In the genomic region with DNA sequence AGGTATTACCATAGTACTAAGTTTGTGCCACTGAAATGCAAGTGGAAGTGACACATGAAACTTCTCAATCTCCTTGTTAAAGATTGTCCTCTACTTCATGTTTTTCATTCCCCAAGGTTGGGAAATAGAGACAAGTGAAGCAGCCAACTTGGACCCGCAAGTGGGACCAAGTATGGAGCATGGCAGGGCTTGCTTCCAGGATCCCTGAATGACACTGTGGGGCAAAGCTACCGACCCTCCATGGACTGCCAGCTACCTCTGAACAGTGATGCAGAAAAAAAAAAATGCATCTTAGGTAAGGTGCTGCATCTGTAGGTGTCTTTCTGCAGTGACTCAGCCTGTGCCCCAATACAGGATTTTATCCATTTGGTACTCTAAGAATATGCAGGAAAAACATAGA, we compare ENCODE assay signal across 26 cellular contexts.
"Had no signal": no experiment of that assay in that cellular context is flagged by ENCODE, and none has a peak within 500 bp of the region (broad histone marks: within the 10 kb centered on the region; RNA-seq: fewer than 3 reads in every experiment).

No MANE protein-coding gene starts in this region.

- H3K36me3 Mint-ChIP-seq: immature natural killer cell; naive thymus-derived CD8-positive, alpha-beta T cell had no signal

- H3K27ac Mint-ChIP-seq: dendritic cell treated with granulocyte-macrophage colony-stimulating factor and Interleukin-4, amounts not matched to agents 40 ng/mL and 50 ng/mL, for 4 days; endodermal cell; immature natural killer cell; naive thymus-derived CD8-positive, alpha-beta T cell; stimulated activated naive CD8-positive, alpha-beta T cell treated with anti-CD3 and anti-CD28 coated beads, Interleukin-15, amount 100 ng/mL, for 72 hours had no signal

- H3K9me3 Mint-ChIP-seq: dendritic cell treated with granulocyte-macrophage colony-stimulating factor and Interleukin-4, amounts not matched to agents 40 ng/mL and 50 ng/mL, for 4 days; endodermal cell; immature natural killer cell; naive thymus-derived CD8-positive, alpha-beta T cell; stimulated activated naive CD8-positive, alpha-beta T cell treated with anti-CD3 and anti-CD28 coated beads, Interleukin-15, amount 100 ng/mL, for 72 hours had no signal

- H3K4me3 ChIP-seq: colonic mucosa, esophagus muscularis mucosa, gastroesophageal sphincter, pancreas, smooth muscle cell, suprapubic skin, transverse colon, upper lobe of right lung, uterus had no signal

- H3K4me3 Mint-ChIP-seq: dendritic cell treated with granulocyte-macrophage colony-stimulating factor and Interleukin-4, amounts not matched to agents 40 ng/mL and 50 ng/mL, for 4 days; endodermal cell; immature natural killer cell; naive thymus-derived CD8-positive, alpha-beta T cell; stimulated activated naive CD8-positive, alpha-beta T cell treated with anti-CD3 and anti-CD28 coated beads, Interleukin-15, amount 100 ng/mL, for 72 hours had no signal

- ATAC-seq: foreskin keratinocyte; gastroesophageal sphincter; naive thymus-derived CD8-positive, alpha-beta T cell; pancreas; sciatic nerve; stimulated activated naive CD8-positive, alpha-beta T cell treated with anti-CD3 and anti-CD28 coated beads, Interleukin-15, amount 100 ng/mL, for 72 hours; upper lobe of right lung had no signal

- DNase-seq: colonic mucosa; effector CD8-positive, alpha-beta T cell; endodermal cell; foreskin keratinocyte; hypothalamus; immature natural killer cell; mesenchymal stem cell; midbrain; naive thymus-derived CD8-positive, alpha-beta T cell; pancreas; retina; stimulated activated CD4-positive, alpha-beta T cell treated with anti-CD3 and anti-CD28 coated beads, Interleukin-12 subunit alpha, Interleukin-12 subunit beta, amount 100 ng/mL, for 4 hours; stimulated activated CD4-positive, alpha-beta T cell treated with anti-CD3 and anti-CD28 coated beads, Interleukin-1b, Interleukin-23, amount 100 ng/mL, for 48 hours; stimulated activated CD4-positive, alpha-beta T cell treated with anti-CD3 and anti-CD28 coated beads, Interleukin-4, amount 100 ng/mL, for 1 hour; stimulated activated CD8-positive, alpha-beta memory T cell treated with anti-CD3 and anti-CD28 coated beads, Interleukin-4, amount 100 ng/mL, for 48 hours; stimulated activated naive CD4-positive, alpha-beta T cell; stimulated activated naive CD8-positive, alpha-beta T cell treated with anti-CD3 and anti-CD28 coated beads, Interleukin-15, amount 100 ng/mL, for 72 hours; transverse colon; upper lobe of right lung; uterus had no signal

- H3K4me1 ChIP-seq: colonic mucosa, foreskin keratinocyte, suprapubic skin, transverse colon, upper lobe of right lung, uterus had no signal

- H3K27ac ChIP-seq: colonic mucosa, esophagus muscularis mucosa, foreskin keratinocyte, gastroesophageal sphincter, pancreas, suprapubic skin, transverse colon, upper lobe of right lung, uterus had no signal

- H3K27me3 ChIP-seq: colonic mucosa, esophagus muscularis mucosa, gastroesophageal sphincter, pancreas, suprapubic skin, transverse colon, upper lobe of right lung, uterus had no signal

- H3K36me3 ChIP-seq: colonic mucosa, esophagus muscularis mucosa, gastroesophageal sphincter, pancreas, suprapubic skin, transverse colon, upper lobe of right lung, uterus had no signal

- H3K9me3 ChIP-seq: colonic mucosa, esophagus muscularis mucosa, gastroesophageal sphincter, pancreas, suprapubic skin, transverse colon, upper lobe of right lung, uterus had no signal

- H3K4me1 Mint-ChIP-seq: immature natural killer cell; naive thymus-derived CD8-positive, alpha-beta T cell had no signal
